Comparison of ENCODE assay signal across 8 cellular contexts in genomic region chr3:14434541-14435151, GRCh38. TPM values are rescaled to one million over a fixed set of nuclear protein-coding genes. Genes with fewer than 3 reads are reported as not detected.
DNase-seq lines count a peak whose midpoint lies in the region; TF ChIP-seq lines count a peak whose summit lies in the region.

No MANE protein-coding gene starts in this region.

- peak overlapping the region; percentile 45 for H3K27ac Mint-ChIP-seq in progenitor cell of endocrine pancreas

- H3K4me3 Mint-ChIP-seq in progenitor cell of endocrine pancreas (ENCODE audit: low read depth): no peak overlapping the region

- intact Hi-C loops in esophagus squamous epithelium (cut with DNase I) (no loop called here), posterior vena cava (cut with DNase I) (no loop called here)

- H3K9ac ChIP-seq in GM23248: peak overlapping the region; percentile 56

- H3K9me2 ChIP-seq in GM23248 (ENCODE audit: insufficient read depth): no peaks in the 10 kb centered on the region

- no peaks in the 10 kb centered on the region for H4K20me1 ChIP-seq in GM23248 (ENCODE audit: insufficient read depth)

- H3K9me3 ChIP-seq in GM23248 (ENCODE audit: low read depth): no peaks in the 10 kb centered on the region
- H3K9me3 ChIP-seq in esophagus squamous epithelium: no peaks in the 10 kb centered on the region

- peaks cover 25% of the 10 kb centered on the region for H3K79me2 ChIP-seq in GM23248 (ENCODE audit: insufficient read depth)

- TF ChIP-seq CTCF in esophagus squamous epithelium (IDR thresholded peaks at IDR 0.05): no peak
- TF ChIP-seq CTCF in progenitor cell of endocrine pancreas (IDR thresholded peaks at IDR 0.05; ENCODE audit: unreplicated experiment): no peak

- no peak overlapping the region for H2AFZ ChIP-seq in GM23248

- H3K36me3 ChIP-seq in GM23248 (ENCODE audit: low read depth) (no peaks in the 10 kb centered on the region), esophagus squamous epithelium (no peaks in the 10 kb centered on the region)

- no peaks in the 10 kb centered on the region for H3K27me3 Mint-ChIP-seq in progenitor cell of endocrine pancreas

- in situ Hi-C loops in GM23248 (cut with MboI): no loop called here

- peak overlapping the region; percentile 40; the same call in 1 of the 2 replicates for H3K4me3 ChIP-seq in GM23248
- peak overlapping the region in 1 of 4 donors; percentile 24 for H3K4me3 ChIP-seq in esophagus squamous epithelium

- peaks cover 6% of the 10 kb centered on the region for H3K4me1 Mint-ChIP-seq in progenitor cell of endocrine pancreas (ENCODE audit: low read depth)

- no peaks in the 10 kb centered on the region for H3K9me3 Mint-ChIP-seq in progenitor cell of endocrine pancreas (ENCODE audit: low read depth)

- H3K27me3 ChIP-seq in GM23248 (replicated peaks; ENCODE audit: insufficient read depth): no peaks in the 10 kb centered on the region
- H3K27me3 ChIP-seq in esophagus squamous epithelium: no peaks in the 10 kb centered on the region

- peak overlapping the region; percentile 32 for H3K4me2 ChIP-seq in GM23248 (ENCODE audit: unreplicated experiment)

- H3K4me1 ChIP-seq in GM23248 (ENCODE audit: insufficient read depth): peaks cover 36% of the 10 kb centered on the region
- peaks cover 51 to 89% (median 75%) of the 10 kb centered on the region in 3 donors for H3K4me1 ChIP-seq in esophagus squamous epithelium

- 51 to 59% methylated on average over 12 of the region's 12 CpGs for whole genome bisulfite sequencing in GM23248 (ENCODE audit: low coverage in 1 of 2, low lambda C conversion rate in 2 of 2, missing lambda C conversion rate in 2 of 2), 2 experiments
- 42 to 56% methylated on average over 8 to 11 of the region's 12 CpGs for WGBS in esophagus squamous epithelium, 2 donors

- H3K27ac ChIP-seq in GM23248 (peak overlapping the region; percentile 50), esophagus squamous epithelium (peak overlapping the region; percentile 28 to 79 (median 52))

- DNase-seq in GM23248: peak; percentile 26
- DNase-seq in RPMI8226: peak; percentile 31
- no peak for DNase-seq in esophagus squamous epithelium (lab: John Stamatoyannopoulos, UW)
- no peak for DNase-seq in progenitor cell of endocrine pancreas (ENCODE audit: low spot score, unreplicated experiment)
- no peak for DNase-seq in AG08396 (ENCODE audit: low spot score)
- DNase-seq in posterior vena cava (ENCODE audit: low spot score): no peak
- no peak for DNase-seq in NCI-H2196 treated with DMSO at 0.1 percent for 48 hours (lab: John Stamatoyannopoulos, UW; ENCODE audit: unreplicated experiment)
- no peak for DNase-seq in 8988T

- H3K36me3 Mint-ChIP-seq in progenitor cell of endocrine pancreas (ENCODE audit: insufficient read depth): no peaks in the 10 kb centered on the region

- no peak for TF ChIP-seq POLR2A in esophagus squamous epithelium (IDR thresholded peaks at IDR 0.05)

- 0 out of 2 replicates have a peak, but pooled peaks cover 15% of the 10 kb centered on the region for H3F3A ChIP-seq in GM23248 (ENCODE audit: insufficient read depth)

RNA-seq across cellular contexts. Expression of gene SLC6A6, which starts 32.2 kb away (rescaled TPM):
- total RNA-seq in GM23248 (2014; rRNA removed; shearing (Covaris generic)): 10.6 and 13.4 TPM in 2 replicates
- 4.6 and 4.7 TPM in 2 replicates for polyA plus RNA-seq in GM23248 (2016; fragmentation: Nextera tagmentation; extraction: Ambion mirVana)
- total RNA-seq in esophagus squamous epithelium: 10 to 100 TPM; 14.4 to 35.7 (median 17.0) TPM
- 23.8 and 28.1 TPM in 2 replicates for total RNA-seq in progenitor cell of endocrine pancreas
- total RNA-seq in posterior vena cava: 10 to 100 TPM; 13.3 to 23.6 TPM

Comparison
In these comparisons a context has a peak if more than half of its experiments do, and no peak if none do; other contexts are left out.
1. DNase-seq: peak in GM23248 (single experiment) and RPMI8226 (single experiment); none in esophagus squamous epithelium (single experiment), progenitor cell of endocrine pancreas (single experiment), AG08396 (single experiment), posterior vena cava (single experiment), NCI-H2196 treated with DMSO at 0.1 percent for 48 hours (single experiment) and 8988T (single experiment).